1 cellular context compared by ENCODE assay signal in the genomic region with DNA sequence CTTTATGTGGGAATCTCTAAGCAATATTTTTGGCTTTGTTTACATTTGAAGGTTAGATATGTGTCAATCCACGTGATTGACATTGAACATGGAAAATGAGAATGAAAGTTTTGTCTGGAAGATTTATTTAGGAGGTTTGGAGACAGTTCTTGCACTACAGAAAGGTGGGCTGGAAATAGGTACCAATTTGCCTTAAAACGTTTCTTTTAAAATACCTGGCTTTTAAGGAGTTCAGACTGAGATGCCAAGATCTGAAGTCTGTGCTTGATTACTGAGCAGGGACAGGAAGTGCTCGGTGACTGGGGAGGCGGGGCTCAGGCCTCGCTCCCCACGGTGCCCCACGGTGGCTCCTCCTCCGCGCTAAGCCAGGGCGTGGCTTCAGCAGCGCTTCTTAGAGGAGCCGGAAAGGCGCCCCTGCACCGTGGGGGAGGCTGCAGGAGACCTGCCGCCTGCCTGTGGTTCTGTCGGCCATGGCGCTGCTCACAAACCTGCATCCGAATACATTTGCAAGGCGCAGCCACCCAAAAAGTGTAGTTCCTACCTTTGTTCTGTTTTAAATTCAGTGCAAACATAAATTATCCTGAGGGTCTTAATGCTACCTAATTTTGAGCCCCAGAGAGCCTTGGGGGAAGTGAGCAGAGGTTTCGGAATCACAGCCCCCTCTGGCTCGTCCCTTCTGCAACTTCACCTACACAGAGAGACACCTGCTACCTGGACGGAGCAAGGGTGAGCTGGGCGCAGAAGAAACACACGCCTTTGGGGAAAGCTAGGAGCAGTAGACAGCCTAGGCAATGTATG.
TF ChIP-seq lines count a peak whose summit lies in the region.

No MANE protein-coding gene starts in this region.

TF ChIP-seq in SK-N-SH, 30 proteins besides CTCF, POLR2A, EP300 and RAD21 (continued from another document):
- TF ChIP-seq CHD2 (IDR thresholded peaks at IDR 0.05; ENCODE audit: low read length, partially characterized antibody), result no peak
- peak; percentile 63; the same call in 1 of the 2 replicates for TF ChIP-seq MXI1 (IDR thresholded peaks at IDR 0.05; ENCODE audit: low read depth, low read length)
- TF ChIP-seq SMC3 (IDR thresholded peaks at IDR 0.05; ENCODE audit: low read depth, low read length), result peak; percentile 14; the same call in 1 of the 2 replicates
- TF ChIP-seq NFIC (IDR thresholded peaks at IDR 0.05; ENCODE audit: borderline replicate concordance), result no peak
- TF ChIP-seq ELF1 (IDR thresholded peaks at IDR 0.05), result peak; percentile 51
- TF ChIP-seq USF2 (IDR thresholded peaks at IDR 0.05; ENCODE audit: borderline replicate concordance, low read depth, low read length), result no peak
- no peak for TF ChIP-seq RCOR1 (IDR thresholded peaks at IDR 0.05; ENCODE audit: low read length)
- TF ChIP-seq, protein P1, sequence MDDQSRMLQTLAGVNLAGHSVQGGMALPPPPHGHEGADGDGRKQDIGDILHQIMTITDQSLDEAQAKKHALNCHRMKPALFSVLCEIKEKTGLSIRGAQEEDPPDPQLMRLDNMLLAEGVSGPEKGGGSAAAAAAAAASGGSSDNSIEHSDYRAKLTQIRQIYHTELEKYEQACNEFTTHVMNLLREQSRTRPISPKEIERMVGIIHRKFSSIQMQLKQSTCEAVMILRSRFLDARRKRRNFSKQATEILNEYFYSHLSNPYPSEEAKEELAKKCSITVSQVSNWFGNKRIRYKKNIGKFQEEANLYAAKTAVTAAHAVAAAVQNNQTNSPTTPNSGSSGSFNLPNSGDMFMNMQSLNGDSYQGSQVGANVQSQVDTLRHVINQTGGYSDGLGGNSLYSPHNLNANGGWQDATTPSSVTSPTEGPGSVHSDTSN (IDR thresholded peaks at IDR 0.05), result peak; percentile 81
- TF ChIP-seq, protein P2, sequence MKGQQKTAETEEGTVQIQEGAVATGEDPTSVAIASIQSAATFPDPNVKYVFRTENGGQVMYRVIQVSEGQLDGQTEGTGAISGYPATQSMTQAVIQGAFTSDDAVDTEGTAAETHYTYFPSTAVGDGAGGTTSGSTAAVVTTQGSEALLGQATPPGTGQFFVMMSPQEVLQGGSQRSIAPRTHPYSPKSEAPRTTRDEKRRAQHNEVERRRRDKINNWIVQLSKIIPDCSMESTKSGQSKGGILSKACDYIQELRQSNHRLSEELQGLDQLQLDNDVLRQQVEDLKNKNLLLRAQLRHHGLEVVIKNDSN (IDR thresholded peaks at IDR 0.05; ENCODE audit: borderline replicate concordance, low read depth), result no peak
- TF ChIP-seq GATA2 (CRISPR knock-in tag; IDR thresholded peaks at IDR 0.05), result no peak
- TF ChIP-seq MAX (IDR thresholded peaks at IDR 0.05; ENCODE audit: low read depth), result no peak
